Comparison of ENCODE assay signal across 1 cellular context in the genomic region with DNA sequence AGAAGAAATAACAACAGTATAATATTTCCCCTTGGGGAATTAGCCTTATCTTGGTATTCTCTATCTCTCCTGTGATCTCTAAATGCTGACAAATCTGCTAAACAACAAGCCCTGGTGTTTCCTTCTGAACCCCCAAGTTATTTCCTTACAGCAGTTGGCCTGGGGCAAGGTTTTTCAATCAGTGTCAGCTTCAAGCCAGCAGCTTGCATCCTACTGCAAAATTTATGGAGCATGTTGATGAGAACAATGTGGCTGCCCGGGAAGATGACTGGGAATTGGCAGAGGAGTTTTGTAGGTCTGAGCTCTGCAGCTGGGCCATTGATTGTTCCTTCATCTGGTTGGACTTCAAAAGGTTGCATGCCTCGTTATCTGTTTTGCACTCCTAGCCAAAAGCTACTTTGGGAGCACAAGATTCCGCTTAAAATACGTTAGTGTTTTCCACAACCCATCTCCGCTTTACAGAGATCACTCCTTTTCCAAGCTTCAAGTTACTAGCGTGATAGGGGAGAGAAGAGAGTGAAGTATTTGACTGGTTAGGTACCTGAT.
TF ChIP-seq lines count a peak whose summit lies in the region.

No MANE protein-coding gene starts in this region.

TF ChIP-seq in GM23338, 12 proteins besides CTCF, POLR2A, EP300 and RAD21 (continued from another document):
- TF ChIP-seq POLR2AphosphoS5 (IDR thresholded peaks at IDR 0.05; ENCODE audit: low read depth) (no peak), JUNB (IDR thresholded peaks at IDR 0.05; ENCODE audit: unreplicated experiment) (no peak), ZNF331 (CRISPR knock-in tag; IDR thresholded peaks at IDR 0.05; ENCODE audit: low read depth) (no peak)
